8 cellular contexts compared by ENCODE assay signal in genomic region chr2:47016172-47016913, GRCh38.
DNase-seq lines count a peak whose midpoint lies in the region; ATAC-seq, FAIRE-seq and TF ChIP-seq lines count a peak whose summit lies in the region.

No MANE protein-coding gene starts in this region.

- TF ChIP-seq CTCF in AG10803 (conservative IDR thresholded peaks at IDR 0.05; ENCODE audit: low read length) (peak; percentile 48), WTC11 (IDR thresholded peaks at IDR 0.05) (no peak)

- intact Hi-C loops in left ventricle myocardium superior (cut with micrococcal nuclease) = no loop called here

- ATAC-seq in WTC11 = peak; percentile 87
- ATAC-seq in left ventricle myocardium superior = peak; percentile 37
- no peak for ATAC-seq in stimulated activated memory B cell treated with anti-CD40 and anti-IgM and Interleukin-4, amounts not matched to agents 10 μg/mL and 1 μg/mL and 100 μg/mL, for 72 hours

- CTCF ChIA-PET in WTC11 (lab: Charles Lee) = interaction anchor here (0.6 to 2.3 kb wide), 12 partner anchors 9 to 307 kb away, joined by 3 to 9 read pairs (median 4); no protein-coding TSS in a partner anchor

- peaks cover 12% of the 10 kb centered on the region for H3K4me1 Mint-ChIP-seq in WTC11
- peaks cover 23% of the 10 kb centered on the region for H3K4me1 Mint-ChIP-seq in stimulated activated memory B cell treated with anti-CD40 and anti-IgM and Interleukin-4, amounts not matched to agents 10 μg/mL and 1 μg/mL and 100 μg/mL, for 72 hours

- H3K9me3 Mint-ChIP-seq in WTC11 = no peaks in the 10 kb centered on the region
- H3K9me3 Mint-ChIP-seq in stimulated activated memory B cell treated with anti-CD40 and anti-IgM and Interleukin-4, amounts not matched to agents 10 μg/mL and 1 μg/mL and 100 μg/mL, for 72 hours = no peaks in the 10 kb centered on the region

- POLR2A ChIA-PET in WTC11 (lab: Charles Lee) = no interaction called here

- H3K27ac Mint-ChIP-seq in WTC11 = peak overlapping the region; percentile 82
- H3K27ac Mint-ChIP-seq in stimulated activated memory B cell treated with anti-CD40 and anti-IgM and Interleukin-4, amounts not matched to agents 10 μg/mL and 1 μg/mL and 100 μg/mL, for 72 hours = peak overlapping the region; percentile 20

- DNase-seq in AG10803 (ENCODE audit: low read depth) (peak; percentile 88), KG1 (lab: John Stamatoyannopoulos, UW) (peak; percentile 2), WTC11 (ENCODE audit: low spot score) (peak; percentile 39), left ventricle myocardium superior (no peak), frontal cortex (ENCODE audit: low spot score in 2 of 2) (no peak), activated T-cell treated with anti-CD3 and anti-CD28 coated beads for 4 hours (no peak)
- DNase-seq in stimulated activated CD4-positive, alpha-beta T cell treated with anti-CD3 and anti-CD28 coated beads, Interleukin-2, amount 100 ng/mL, for 24 hours = no peak

- H3K4me3 ChIP-seq in AG10803 (ENCODE audit: low read length) = no peak overlapping the region

- no peak overlapping the region for H3K4me3 Mint-ChIP-seq in WTC11
- no peak overlapping the region for H3K4me3 Mint-ChIP-seq in stimulated activated memory B cell treated with anti-CD40 and anti-IgM and Interleukin-4, amounts not matched to agents 10 μg/mL and 1 μg/mL and 100 μg/mL, for 72 hours

- no peaks in the 10 kb centered on the region for H3K27me3 Mint-ChIP-seq in WTC11 (ENCODE audit: low read depth)
- H3K27me3 Mint-ChIP-seq in stimulated activated memory B cell treated with anti-CD40 and anti-IgM and Interleukin-4, amounts not matched to agents 10 μg/mL and 1 μg/mL and 100 μg/mL, for 72 hours = no peaks in the 10 kb centered on the region

- no peak for FAIRE-seq in frontal cortex (lab: Jason Lieb, UNC)

- H3K36me3 Mint-ChIP-seq in WTC11 = no peaks in the 10 kb centered on the region
- peaks cover 74% of the 10 kb centered on the region for H3K36me3 Mint-ChIP-seq in stimulated activated memory B cell treated with anti-CD40 and anti-IgM and Interleukin-4, amounts not matched to agents 10 μg/mL and 1 μg/mL and 100 μg/mL, for 72 hours

TF ChIP-seq in WTC11, 78 proteins besides CTCF, POLR2A, EP300 and RAD21 (continues in another document):
- no peak for TF ChIP-seq ESRRA (CRISPR knock-in tag; IDR thresholded peaks at IDR 0.05; ENCODE audit: borderline replicate concordance)
- TF ChIP-seq FOXP4 (CRISPR knock-in tag; IDR thresholded peaks at IDR 0.05) = no peak
- no peak for TF ChIP-seq ELF4 (CRISPR knock-in tag; IDR thresholded peaks at IDR 0.05; ENCODE audit: low read depth)
- TF ChIP-seq NFATC4 (CRISPR knock-in tag; IDR thresholded peaks at IDR 0.05) = no peak
- no peak for TF ChIP-seq ZNF281 (CRISPR knock-in tag; IDR thresholded peaks at IDR 0.05)
- no peak for TF ChIP-seq MLX (CRISPR knock-in tag; IDR thresholded peaks at IDR 0.05)
- no peak for TF ChIP-seq NR3C1 (CRISPR knock-in tag; conservative IDR thresholded peaks at IDR 0.05; ENCODE audit: low read depth)
- no peak for TF ChIP-seq ZNF396 (CRISPR knock-in tag; IDR thresholded peaks at IDR 0.05; ENCODE audit: borderline replicate concordance)
- TF ChIP-seq ZNF425 (CRISPR knock-in tag; conservative IDR thresholded peaks at IDR 0.05) = no peak
- no peak for TF ChIP-seq ZNF423 (CRISPR knock-in tag; IDR thresholded peaks at IDR 0.05)
- TF ChIP-seq TCF7 (CRISPR knock-in tag; IDR thresholded peaks at IDR 0.05; ENCODE audit: low read depth) = no peak
- no peak for TF ChIP-seq NR2C2 (CRISPR knock-in tag; IDR thresholded peaks at IDR 0.05)
- TF ChIP-seq PRDM15 (CRISPR knock-in tag; IDR thresholded peaks at IDR 0.05) = no peak

Comparison
In these comparisons a context has a peak if more than half of its experiments do, and no peak if none do; other contexts are left out.
1. DNase-seq: peak in AG10803 (single experiment), KG1 (single experiment) and WTC11 (single experiment); none in left ventricle myocardium superior (single experiment), frontal cortex (0 of 2), activated T-cell treated with anti-CD3 and anti-CD28 coated beads for 4 hours (single experiment) and stimulated activated CD4-positive, alpha-beta T cell treated with anti-CD3 and anti-CD28 coated beads, Interleukin-2, amount 100 ng/mL, for 24 hours (0 of 2).